In genomic region chr14:69363055-69363454, GRCh38 we compare ENCODE assay signal across 11 cellular contexts. TPM values are rescaled to one million over a fixed set of nuclear protein-coding genes. Genes with fewer than 3 reads are reported as not detected.
A peak's percentile ranks its signal among the peaks of the same experiment; 100 is the strongest.
DNase-seq lines count a peak whose midpoint lies in the region; ATAC-seq and TF ChIP-seq lines count a peak whose summit lies in the region.
"Had no signal": no experiment of that assay in that cellular context is flagged by ENCODE, and none has a peak within 500 bp of the region (broad histone marks: within the 10 kb centered on the region; RNA-seq: fewer than 3 reads in every experiment).

No MANE protein-coding gene starts in this region.

- ATAC-seq in GM18909 (IDR thresholded peaks at IDR 0.05; ENCODE audit: poor library complexity, unreplicated experiment) (no peak), GM21737 (IDR thresholded peaks at IDR 0.05; ENCODE audit: unreplicated experiment) (no peak)

- H3K36me3 Mint-ChIP-seq in glutamatergic neuron (ENCODE audit: unreplicated experiment): no peaks in the 10 kb centered on the region

- H3K79me2 ChIP-seq in DOHH2 (ENCODE audit: control insufficient read depth, low read length): no peaks in the 10 kb centered on the region

- DNase-seq in glutamatergic neuron (peak; percentile 73), ovary (peak in 2 of 5 donors; percentile 41 to 48), A172 (ENCODE audit: low spot score) (no peak), NCI-H128 (lab: John Stamatoyannopoulos, UW; ENCODE audit: unreplicated experiment) (no peak)
- DNase-seq: NCI-H2029 had no signal

- H3K4me3 ChIP-seq in DOHH2 (ENCODE audit: low read length) (no peak overlapping the region), ovary (no peak overlapping the region)

- H3K9me2 ChIP-seq in DOHH2 (replicated peaks; ENCODE audit: control insufficient read depth, low read length): no peaks in the 10 kb centered on the region

- H3K27ac ChIP-seq in DOHH2 (ENCODE audit: low read depth, low read length): no peak overlapping the region
- no peak overlapping the region for H3K27ac ChIP-seq in VCaP
- no peak overlapping the region for H3K27ac ChIP-seq in ovary
- H3K27ac ChIP-seq: neutrophil had no signal

- H3F3A ChIP-seq in DOHH2 (ENCODE audit: control insufficient read depth, insufficient read depth): peaks cover 2% of the 10 kb centered on the region; the same call in 1 of the 2 replicates

- WGBS in ovary, 3 donors: 16 to 25% (median 20%) methylated on average over 9 of the region's 9 CpGs

- intact Hi-C loops in ovary (cut with DNase I): loop anchor here in 1 of 4 donors (10.0 kb wide), 1 partner anchor 118 kb away; no protein-coding TSS in a partner anchor

- H3K4me1 ChIP-seq in DOHH2 (ENCODE audit: control insufficient read depth, low read length) (peaks cover 7% of the 10 kb centered on the region), ovary (ENCODE audit: insufficient read depth) (no peaks in the 10 kb centered on the region)

- peak; percentile 28 for TF ChIP-seq CTCF in DOHH2 (IDR thresholded peaks at IDR 0.05; ENCODE audit: low read depth, low read length, poor library complexity, severe bottlenecking)
- peak; percentile 45 for TF ChIP-seq CTCF in VCaP (conservative IDR thresholded peaks at IDR 0.05)
- TF ChIP-seq CTCF in glutamatergic neuron (IDR thresholded peaks at IDR 0.05; ENCODE audit: partially characterized antibody, unreplicated experiment): peak; percentile 5
- TF ChIP-seq CTCF in ovary (IDR thresholded peaks at IDR 0.05): peak in 2 of 3 donors; percentile 16 to 28

- no peak for TF ChIP-seq POLR2A in ovary (IDR thresholded peaks at IDR 0.05)

- H3K27ac Mint-ChIP-seq in glutamatergic neuron (ENCODE audit: unreplicated experiment): no peak overlapping the region
- H3K27ac Mint-ChIP-seq: stimulated activated naive CD8-positive, alpha-beta T cell treated with anti-CD3 and anti-CD28 coated beads, Interleukin-15, Interleukin-2, amounts not matched to agents 100 ng/mL and 50 ng/mL, for 24 hours had no signal

- H3K27me3 ChIP-seq in DOHH2 (ENCODE audit: control insufficient read depth, low read length) (peaks cover 20% of the 10 kb centered on the region), ovary (no peaks in the 10 kb centered on the region)
- H3K27me3 ChIP-seq: neutrophil had no signal

- H3K9me3 ChIP-seq in DOHH2 (ENCODE audit: control insufficient read depth, insufficient read depth, low read length) (no peaks in the 10 kb centered on the region), ovary (no peaks in the 10 kb centered on the region)
- H3K9me3 ChIP-seq: neutrophil had no signal

- H4K20me1 ChIP-seq in DOHH2 (ENCODE audit: control insufficient read depth, insufficient read depth, low read depth, low read length): no peaks in the 10 kb centered on the region

- peaks cover 5% of the 10 kb centered on the region for H3K9me3 Mint-ChIP-seq in glutamatergic neuron (ENCODE audit: unreplicated experiment)
- H3K9me3 Mint-ChIP-seq: stimulated activated naive CD8-positive, alpha-beta T cell treated with anti-CD3 and anti-CD28 coated beads, Interleukin-15, Interleukin-2, amounts not matched to agents 100 ng/mL and 50 ng/mL, for 24 hours had no signal

- H3K4me2 ChIP-seq in DOHH2 (ENCODE audit: low read length): no peak overlapping the region

- peaks cover 2% of the 10 kb centered on the region for H3K27me3 Mint-ChIP-seq in glutamatergic neuron (ENCODE audit: unreplicated experiment)
- H3K27me3 Mint-ChIP-seq: stimulated activated naive CD8-positive, alpha-beta T cell treated with anti-CD3 and anti-CD28 coated beads, Interleukin-15, Interleukin-2, amounts not matched to agents 100 ng/mL and 50 ng/mL, for 24 hours had no signal

- no peak for TF ChIP-seq EP300 in ovary (IDR thresholded peaks at IDR 0.05)

- no peaks in the 10 kb centered on the region for H3K36me3 ChIP-seq in DOHH2 (ENCODE audit: control insufficient read depth, low read length)
- H3K36me3 ChIP-seq in ovary: no peaks in the 10 kb centered on the region
- H3K36me3 ChIP-seq: neutrophil had no signal

- peak overlapping the region; percentile 2 for H3K4me3 Mint-ChIP-seq in glutamatergic neuron (ENCODE audit: unreplicated experiment)
- H3K4me3 Mint-ChIP-seq: stimulated activated naive CD8-positive, alpha-beta T cell treated with anti-CD3 and anti-CD28 coated beads, Interleukin-15, Interleukin-2, amounts not matched to agents 100 ng/mL and 50 ng/mL, for 24 hours had no signal

- H3K4me1 Mint-ChIP-seq in glutamatergic neuron (ENCODE audit: low read depth, unreplicated experiment): peaks cover 10% of the 10 kb centered on the region

RNA-seq across cellular contexts. Expression of gene ERH, which starts 35.0 kb away (rescaled TPM):
- 223 TPM for total RNA-seq in glutamatergic neuron (ENCODE audit: unreplicated experiment)
- total RNA-seq in ovary: 100 to 1,000 TPM in 5 of 7 donors, 10 to 100 TPM in 2; 64.3 to 206 (median 158) TPM
- 100 to 1,000 TPM; 140 to 173 TPM for polyA plus RNA-seq in ovary
- total RNA-seq in A172 (2014; rRNA removed; shearing (Covaris generic)): 155 and 165 TPM in 2 replicates

RNA-seq across cellular contexts. Expression of gene SLC39A9, which starts 35.4 kb away (rescaled TPM):
- 56.4 TPM for total RNA-seq in glutamatergic neuron (ENCODE audit: unreplicated experiment)
- total RNA-seq in ovary: 10 to 100 TPM; 35.3 to 54.5 (median 40.4) TPM
- polyA plus RNA-seq in ovary: 10 to 100 TPM; 15.9 to 49.2 TPM
- 53.9 and 64.5 TPM in 2 replicates for total RNA-seq in A172 (2014; rRNA removed; shearing (Covaris generic))
